Comparison of ENCODE assay signal across 26 cellular contexts in the genomic region with DNA sequence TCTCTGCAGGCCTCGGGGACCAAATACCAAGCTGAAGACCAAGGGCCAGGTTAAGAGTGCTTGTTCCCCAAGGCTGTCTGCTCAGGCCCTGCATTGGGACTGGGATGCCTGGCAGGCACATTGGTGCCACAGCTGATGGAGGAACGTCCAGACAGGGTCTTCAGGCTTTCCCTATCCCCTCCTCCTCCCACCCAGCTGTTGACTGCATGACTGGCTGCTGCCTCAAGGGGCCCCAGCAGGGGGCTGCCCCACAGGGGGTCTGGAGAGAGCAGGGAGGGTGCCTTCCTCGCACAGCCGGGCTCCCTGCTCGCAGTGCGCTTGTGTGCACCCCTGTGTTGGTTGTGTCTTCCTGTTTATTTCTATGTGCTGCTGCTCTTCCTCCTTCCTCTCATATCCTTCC. TPM values are rescaled to one million over a fixed set of nuclear protein-coding genes. Genes with fewer than 3 reads are reported as not detected.
DNase-seq lines count a peak whose midpoint lies in the region; ATAC-seq, FAIRE-seq and TF ChIP-seq lines count a peak whose summit lies in the region.
"Had no signal": no experiment of that assay in that cellular context is flagged by ENCODE, and none has a peak within 500 bp of the region (broad histone marks: within the 10 kb centered on the region; RNA-seq: fewer than 3 reads in every experiment).

No MANE protein-coding gene starts in this region.

- no peak for TF ChIP-seq RAD21 in HepG2 (CRISPR knock-in tag; IDR thresholded peaks at IDR 0.05)

- no peak overlapping the region for H3K4me2 ChIP-seq in neural progenitor cell
- no peak overlapping the region for H3K4me2 ChIP-seq in HepG2 (ENCODE audit: low read depth, low read length)

- H3K9me3 ChIP-seq in CD4-positive, alpha-beta T cell (ENCODE audit: control insufficient read depth, low read length), result no peaks in the 10 kb centered on the region
- no peaks in the 10 kb centered on the region for H3K9me3 ChIP-seq in HEK293 (ENCODE audit: control insufficient read depth, insufficient read depth, low read depth, low read length)
- no peaks in the 10 kb centered on the region for H3K9me3 ChIP-seq in neural progenitor cell (ENCODE audit: low read depth)
- no peaks in the 10 kb centered on the region for H3K9me3 ChIP-seq in HepG2 (ENCODE audit: low read length)
- H3K9me3 ChIP-seq: esophagus squamous epithelium, gastrocnemius medialis, right atrium auricular region, thoracic aorta had no signal

- intact Hi-C loops in CD4-positive, alpha-beta T cell (cut with DNase I, micrococcal nuclease), result loop anchor here (5.0 to 10.0 kb wide), 3 partner anchors 40 to 245 kb away; a partner anchor contains a TSS
- intact Hi-C loops in HepG2 (cut with micrococcal nuclease; ENCODE audit: unreplicated experiment), result loop anchor here (10.0 kb wide), 1 partner anchor 142 kb away; a partner anchor contains a TSS

- peaks cover 48% of the 10 kb centered on the region for H3F3A ChIP-seq in neural progenitor cell (ENCODE audit: low read depth)

- WGBS in HepG2 (ENCODE audit: low lambda C conversion rate), result 88% methylated on average over 6 of the region's 6 CpGs

- in situ Hi-C loops in HepG2 (cut with HindIII; ENCODE audit: extremely low pct_ligation_motif_present, low pct_unique_long_range_greater_than_20kb), result no loop called here

- H3K4me1 ChIP-seq in HEK293 (ENCODE audit: control insufficient read depth, insufficient read depth, low read length), result no peaks in the 10 kb centered on the region
- H3K4me1 ChIP-seq in neural progenitor cell, result peaks cover 48% of the 10 kb centered on the region
- no peaks in the 10 kb centered on the region for H3K4me1 ChIP-seq in HepG2 (ENCODE audit: insufficient read depth, low read length)
- H3K4me1 ChIP-seq: gastrocnemius medialis, parathyroid adenoma had no signal

- no peak overlapping the region for H3K27ac ChIP-seq in CD4-positive, alpha-beta T cell (ENCODE audit: low read depth, low read length)
- H3K27ac ChIP-seq in HEK293 (ENCODE audit: extremely low read depth, low read depth, low read length), result no peak overlapping the region
- H3K27ac ChIP-seq in neural progenitor cell, result no peak overlapping the region
- H3K27ac ChIP-seq in HepG2 (ENCODE audit: extremely low read length, insufficient read depth, low read length), result no peak overlapping the region
- H3K27ac ChIP-seq: C4-2B, esophagus squamous epithelium, gastrocnemius medialis, parathyroid adenoma, right atrium auricular region, thoracic aorta had no signal

- no peak for DNase-seq in CD4-positive, alpha-beta T cell
- DNase-seq in neural progenitor cell (ENCODE audit: low spot score) (no peak), NCI-H524 treated with DMSO at 0.1 percent for 48 hours (lab: John Stamatoyannopoulos, UW) (no peak), HepG2 (ENCODE audit: low spot score) (no peak), SKM-1 treated with dmso at 0.1 percent for 144 hours (lab: John Stamatoyannopoulos, UW; ENCODE audit: unreplicated experiment) (no peak)
- DNase-seq: esophagus squamous epithelium, gastrocnemius medialis, hippocampal formation, left ventricle myocardium superior, NCI-H1436, NCI-H2107, NCI-H510A treated with DMSO at 0.1 percent for 48 hours had no signal

- H2AFZ ChIP-seq in neural progenitor cell (replicated peaks) (no peak overlapping the region), HepG2 (ENCODE audit: low read length) (no peak overlapping the region)
- H2AFZ ChIP-seq: parathyroid adenoma had no signal

- peak overlapping the region; percentile 36 for H3K27ac Mint-ChIP-seq in CD4-positive, alpha-beta T cell
- peak overlapping the region in 4 of 5 experiments; percentile 85 to 95 (median 90) for H3K27ac Mint-ChIP-seq in brain
- H3K27ac Mint-ChIP-seq in neural progenitor cell, result peak overlapping the region; percentile 66
- H3K27ac Mint-ChIP-seq: activated CD4-positive, alpha-beta T cell treated with anti-CD3 and anti-CD28 coated beads, Interleukin-2, amount 10 ng/mL, durations not matched to agents 7 days and 5 days; activated T-cell treated with anti-CD3 and anti-CD28 coated beads, Interleukin-2, amount 50 U/mL, for 72 hours had no signal

- no peaks in the 10 kb centered on the region for H3K4me1 Mint-ChIP-seq in CD4-positive, alpha-beta T cell (ENCODE audit: low read depth)
- H3K4me1 Mint-ChIP-seq in brain (peaks cover 66% of the 10 kb centered on the region), neural progenitor cell (peaks cover 42% of the 10 kb centered on the region)

- ATAC-seq in CD4-positive, alpha-beta T cell (ENCODE audit: poor library complexity), result no peak
- ATAC-seq in HepG2, result no peak
- ATAC-seq: gastrocnemius medialis, left ventricle myocardium superior had no signal

- H3K79me2 ChIP-seq in neural progenitor cell (ENCODE audit: low read depth), result no peaks in the 10 kb centered on the region
- no peaks in the 10 kb centered on the region for H3K79me2 ChIP-seq in HepG2 (ENCODE audit: insufficient read depth, low read length)
- H3K79me2 ChIP-seq: parathyroid adenoma had no signal

- H3K9me3 Mint-ChIP-seq in CD4-positive, alpha-beta T cell, result no peaks in the 10 kb centered on the region
- peaks cover 0 to 2% (median 0%) of the 10 kb centered on the region in 5 experiments for H3K9me3 Mint-ChIP-seq in brain
- no peaks in the 10 kb centered on the region for H3K9me3 Mint-ChIP-seq in neural progenitor cell
- H3K9me3 Mint-ChIP-seq: activated CD4-positive, alpha-beta T cell treated with anti-CD3 and anti-CD28 coated beads, Interleukin-2, amount 10 ng/mL, durations not matched to agents 7 days and 5 days; activated naive CD4-positive, alpha-beta T cell treated with anti-CD3 and anti-CD28 coated beads, Interleukin-2, amount 50 U/mL, for 72 hours; activated T-cell treated with anti-CD3 and anti-CD28 coated beads, Interleukin-2, amount 50 U/mL, for 72 hours; effector memory CD8-positive, alpha-beta T cell; natural killer cell had no signal

- H4K20me1 ChIP-seq in neural progenitor cell (ENCODE audit: low read depth) (peaks cover 51% of the 10 kb centered on the region), HepG2 (ENCODE audit: insufficient read depth, low read length) (no peaks in the 10 kb centered on the region)

- no peak overlapping the region for H3K4me3 ChIP-seq in HEK293 (ENCODE audit: low read depth, low read length)
- no peak overlapping the region for H3K4me3 ChIP-seq in neural progenitor cell
- H3K4me3 ChIP-seq in HepG2 (replicated peaks in 1 of 3; ENCODE audit: insufficient read depth in 1 of 3, low read depth in 2 of 3, low read length in 3 of 3), result no peak overlapping the region
- H3K4me3 ChIP-seq: esophagus squamous epithelium, gastrocnemius medialis, right atrium auricular region, thoracic aorta had no signal

- no peak overlapping the region for H3K9ac ChIP-seq in neural progenitor cell
- H3K9ac ChIP-seq in HepG2 (ENCODE audit: insufficient read depth, low read depth, low read length), result no peak overlapping the region
- H3K9ac ChIP-seq: parathyroid adenoma had no signal

- TF ChIP-seq POLR2A in HepG2 (IDR thresholded peaks at IDR 0.05; ENCODE audit: insufficient read depth in 1 of 2, low read depth in 2 of 2, low read length in 2 of 2), result no peak

- TF ChIP-seq CTCF in CD4-positive, alpha-beta T cell (IDR thresholded peaks at IDR 0.05), result no peak
- no peak for TF ChIP-seq CTCF in HEK293 (tag by site-specific recombination; IDR thresholded peaks at IDR 0.05)
- no peak for TF ChIP-seq CTCF in brain (conservative IDR thresholded peaks at IDR 0.05)
- no peak for TF ChIP-seq CTCF in neural progenitor cell (IDR thresholded peaks at IDR 0.05)
- TF ChIP-seq CTCF in HepG2 (CRISPR knock-in tag; IDR thresholded peaks at IDR 0.05), result no peak

- CTCF ChIA-PET in CD4-positive, alpha-beta T cell (lab: Charles Lee), result interaction anchor here (0.9 to 1.9 kb wide), 5 partner anchors 10 to 69 kb away, joined by 3 to 36 read pairs (median 4); a partner anchor contains a TSS
- CTCF ChIA-PET in HEK293 (lab: Yijun Ruan, JAX) (interaction anchor here (0.7 to 2.4 kb wide), 9 partner anchors 10 to 502 kb away, joined by 3 to 16 read pairs (median 3); a partner anchor contains a TSS), HepG2 (lab: Yijun Ruan, JAX; ENCODE audit: low intra/inter-chr PET ratio, low total read pairs) (interaction anchor here (1.7 kb wide), 1 partner anchor 70 kb away, joined by 9 read pairs; no protein-coding TSS in a partner anchor)

- BruUV-seq in HepG2 (replicated peaks; lab: Mats Ljungman, UMichigan), result no TSS peak

- no peaks in the 10 kb centered on the region for H3K27me3 Mint-ChIP-seq in CD4-positive, alpha-beta T cell
- H3K27me3 Mint-ChIP-seq in brain (peaks cover 5% of the 10 kb centered on the region), neural progenitor cell (ENCODE audit: insufficient read depth, low read depth) (peaks cover 5% of the 10 kb centered on the region)
- H3K27me3 Mint-ChIP-seq: activated CD4-positive, alpha-beta T cell treated with anti-CD3 and anti-CD28 coated beads, Interleukin-2, amount 10 ng/mL, durations not matched to agents 7 days and 5 days; effector memory CD8-positive, alpha-beta T cell had no signal

- TF ChIP-seq EP300 in HepG2 (IDR thresholded peaks at IDR 0.05; ENCODE audit: low read depth in 2 of 2, low read length in 2 of 2) (no peak), HepG2 (CRISPR knock-in tag; IDR thresholded peaks at IDR 0.05; ENCODE audit: borderline replicate concordance) (no peak)

- no peak for FAIRE-seq in HepG2 (lab: Jason Lieb, UNC)
- FAIRE-seq: colon, RCC 7860 had no signal

- H3K36me3 Mint-ChIP-seq in CD4-positive, alpha-beta T cell (ENCODE audit: low read depth), result peaks cover 75% of the 10 kb centered on the region
- H3K36me3 Mint-ChIP-seq in brain (peaks cover 18% of the 10 kb centered on the region), neural progenitor cell (peaks cover 5% of the 10 kb centered on the region)
- H3K36me3 Mint-ChIP-seq: activated naive CD4-positive, alpha-beta T cell treated with anti-CD3 and anti-CD28 coated beads, Interleukin-2, amount 50 U/mL, for 72 hours; natural killer cell had no signal

- H3K36me3 ChIP-seq in HEK293 (ENCODE audit: control insufficient read depth in 2 of 2, insufficient read depth in 1 of 2, low read length in 2 of 2) (peaks cover 0 to 58% of the 10 kb centered on the region in 2 experiments; a peak in 1 of 3 replicates), neural progenitor cell (no peaks in the 10 kb centered on the region), HepG2 (replicated peaks in 1 of 2; ENCODE audit: control insufficient read depth in 1 of 2, insufficient read depth in 2 of 2, low read length in 2 of 2) (peaks cover 24 to 44% of the 10 kb centered on the region in 2 experiments)

- no peaks in the 10 kb centered on the region for H3K27me3 ChIP-seq in CD4-positive, alpha-beta T cell (ENCODE audit: control insufficient read depth, insufficient read depth, low read length)
- H3K27me3 ChIP-seq in neural progenitor cell (no peaks in the 10 kb centered on the region), HepG2 (ENCODE audit: control insufficient read depth in 1 of 2, insufficient read depth in 2 of 2, low read length in 2 of 2) (no peaks in the 10 kb centered on the region)
- H3K27me3 ChIP-seq: esophagus squamous epithelium, gastrocnemius medialis, right atrium auricular region had no signal

- H3K4me3 Mint-ChIP-seq in CD4-positive, alpha-beta T cell, result no peak overlapping the region
- H3K4me3 Mint-ChIP-seq in brain, result no peak overlapping the region
- no peak overlapping the region for H3K4me3 Mint-ChIP-seq in neural progenitor cell
- H3K4me3 Mint-ChIP-seq: activated CD4-positive, alpha-beta T cell treated with anti-CD3 and anti-CD28 coated beads, Interleukin-2, amount 10 ng/mL, durations not matched to agents 7 days and 5 days; activated T-cell treated with anti-CD3 and anti-CD28 coated beads, Interleukin-2, amount 50 U/mL, for 72 hours; effector memory CD8-positive, alpha-beta T cell; natural killer cell had no signal

- POLR2A ChIA-PET in CD4-positive, alpha-beta T cell (lab: Charles Lee), result interaction anchor here (1.0 to 1.9 kb wide), 3 partner anchors 48 to 70 kb away, joined by 3 to 9 read pairs (median 5); a partner anchor contains a TSS
- POLR2A ChIA-PET in HEK293 (lab: Yijun Ruan, JAX) (interaction anchor here (0.8 to 1.1 kb wide), 2 partner anchors 68 to 70 kb away, joined by 3 to 4 read pairs; a partner anchor contains a TSS), HepG2 (lab: Yijun Ruan, JAX) (interaction anchor here (0.9 to 1.3 kb wide), 3 partner anchors 10 to 68 kb away, joined by 3 to 5 read pairs (median 3); a partner anchor contains a TSS)

RNA-seq across cellular contexts. Expression of a gene that starts 9.9 kb away (rescaled TPM):
- total RNA-seq in CD4-positive, alpha-beta T cell, result not detected
- polyA plus RNA-seq in brain (ENCODE audit: insufficient read depth, low read depth, low replicate concordance) (23.5 TPM), HepG2 (2011; rRNA removed) (8.3 and 9.1 TPM in 2 replicates)
- total RNA-seq in neural progenitor cell (ENCODE audit: low replicate concordance) (70.6 and 139 TPM in 2 replicates), HepG2 (2016; rRNA removed; fragmentation: Illumina TruSeq; extraction: Trizol) (6.9 and 8.5 TPM in 2 replicates)
- 4.0 and 4.8 TPM in 2 replicates for total RNA-seq in HepG2 (2016; cell fraction: cytosol; rRNA removed; fragmentation: Illumina TruSeq; extraction: Trizol; ENCODE audit: low read depth)
- 5.2 and 8.3 TPM in 2 replicates for total RNA-seq in HepG2 (2016; cell fraction: insoluble cytoplasmic fraction; rRNA removed; fragmentation: Illumina TruSeq; extraction: Trizol)
- 9.3 and 10.4 TPM in 2 replicates for total RNA-seq in HepG2 (2016; cell fraction: membrane; rRNA removed; fragmentation: Illumina TruSeq; extraction: Trizol)
- 4.9 and 5.7 TPM in 2 replicates for total RNA-seq in HepG2 (2016; cell fraction: nucleus; rRNA removed; fragmentation: Illumina TruSeq; extraction: Trizol)
- polyA plus RNA-seq in HepG2 (2011; cell fraction: cytosol; rRNA removed), result 6.2 and 8.1 TPM in 2 replicates
- 12.4 and 14.3 TPM in 2 replicates for polyA plus RNA-seq in HepG2 (2011; cell fraction: nucleus; rRNA removed)
- polyA plus RNA-seq in HepG2 (2012), result 4.5 and 6.4 TPM in 2 replicates
- 5.0 and 5.5 TPM in 2 replicates for polyA plus RNA-seq in HepG2 (2016; cell fraction: cytosol; fragmentation: Illumina TruSeq; extraction: Trizol; ENCODE audit: low read depth)
- polyA plus RNA-seq in HepG2 (2016; cell fraction: insoluble cytoplasmic fraction; fragmentation: Illumina TruSeq; extraction: Trizol; ENCODE audit: low read depth), result 8.9 and 9.7 TPM in 2 replicates
- 8.9 and 10.1 TPM in 2 replicates for polyA plus RNA-seq in HepG2 (2016; cell fraction: membrane; fragmentation: Illumina TruSeq; extraction: Trizol; ENCODE audit: low read depth)
- polyA plus RNA-seq in HepG2 (2016; cell fraction: nucleus; fragmentation: Illumina TruSeq; extraction: Trizol; ENCODE audit: insufficient read depth, low read depth), result 16.2 and 16.9 TPM in 2 replicates
- 2.5 and 13.8 TPM in 2 replicates for polyA minus RNA-seq in HepG2 (2011; rRNA and poly(A)+ RNA removed; ENCODE audit: low replicate concordance)
- 5.5 and 6.2 TPM in 2 replicates for polyA minus RNA-seq in HepG2 (2011; cell fraction: cytosol; rRNA and poly(A)+ RNA removed)
- 3.2 and 3.3 TPM in 2 replicates for polyA minus RNA-seq in HepG2 (2011; cell fraction: nucleus; rRNA and poly(A)+ RNA removed)
- total RNA-seq: MCF 10A, natural killer cell had no signal

RNA-seq across cellular contexts. Expression of a gene that starts 31.7 kb away (rescaled TPM):
- 10 to 100 TPM; 11.8 to 14.0 TPM for total RNA-seq in CD4-positive, alpha-beta T cell
- 15.8 TPM for polyA plus RNA-seq in brain (ENCODE audit: insufficient read depth, low read depth, low replicate concordance)
- total RNA-seq in neural progenitor cell (ENCODE audit: low replicate concordance), result 38.7 and 40.4 TPM in 2 replicates
- total RNA-seq in HepG2 (2016; rRNA removed; fragmentation: Illumina TruSeq; extraction: Trizol), result 17.1 and 17.9 TPM in 2 replicates
- 1.8 and 2.2 TPM in 2 replicates for total RNA-seq in HepG2 (2016; cell fraction: cytosol; rRNA removed; fragmentation: Illumina TruSeq; extraction: Trizol; ENCODE audit: low read depth)
- total RNA-seq in HepG2 (2016; cell fraction: insoluble cytoplasmic fraction; rRNA removed; fragmentation: Illumina TruSeq; extraction: Trizol), result 15.4 and 20.1 TPM in 2 replicates
- 6.7 and 7.0 TPM in 2 replicates for total RNA-seq in HepG2 (2016; cell fraction: membrane; rRNA removed; fragmentation: Illumina TruSeq; extraction: Trizol)
- total RNA-seq in HepG2 (2016; cell fraction: nucleus; rRNA removed; fragmentation: Illumina TruSeq; extraction: Trizol), result 15.0 and 17.0 TPM in 2 replicates
- 11.1 and 14.3 TPM in 2 replicates for polyA plus RNA-seq in HepG2 (2011; rRNA removed)
- 9.0 and 9.1 TPM in 2 replicates for polyA plus RNA-seq in HepG2 (2011; cell fraction: cytosol; rRNA removed)
- 34.5 and 44.9 TPM in 2 replicates for polyA plus RNA-seq in HepG2 (2011; cell fraction: nucleus; rRNA removed)
- polyA plus RNA-seq in HepG2 (2012), result 8.9 TPM in 2 replicates
- 2.0 and 2.2 TPM in 2 replicates for polyA plus RNA-seq in HepG2 (2016; cell fraction: cytosol; fragmentation: Illumina TruSeq; extraction: Trizol; ENCODE audit: low read depth)
- polyA plus RNA-seq in HepG2 (2016; cell fraction: insoluble cytoplasmic fraction; fragmentation: Illumina TruSeq; extraction: Trizol; ENCODE audit: low read depth), result 19.2 and 20.6 TPM in 2 replicates
- 4.0 and 4.3 TPM in 2 replicates for polyA plus RNA-seq in HepG2 (2016; cell fraction: membrane; fragmentation: Illumina TruSeq; extraction: Trizol; ENCODE audit: low read depth)
- polyA plus RNA-seq in HepG2 (2016; cell fraction: nucleus; fragmentation: Illumina TruSeq; extraction: Trizol; ENCODE audit: insufficient read depth, low read depth), result 43.1 and 48.7 TPM in 2 replicates
- 10.7 and 27.3 TPM in 2 replicates for polyA minus RNA-seq in HepG2 (2011; rRNA and poly(A)+ RNA removed; ENCODE audit: low replicate concordance)
- polyA minus RNA-seq in HepG2 (2011; cell fraction: cytosol; rRNA and poly(A)+ RNA removed), result 3.8 and 4.3 TPM in 2 replicates
- 18.0 and 19.6 TPM in 2 replicates for polyA minus RNA-seq in HepG2 (2011; cell fraction: nucleus; rRNA and poly(A)+ RNA removed)

Comparison
In these comparisons a context has a peak if more than half of its experiments do, and no peak if none do; other contexts are left out.
1. H3K27ac Mint-ChIP-seq: peak in every context shown above with its lines; median percentile 90 in brain; 66 in neural progenitor cell; 36 in CD4-positive, alpha-beta T cell.